Comparison of ENCODE assay signal across 14 cellular contexts in genomic region chr17:1414634-1415033, GRCh38. TPM values are rescaled to one million over a fixed set of nuclear protein-coding genes. Genes with fewer than 3 reads are reported as not detected.
A peak's percentile ranks its signal among the peaks of the same experiment; 100 is the strongest.
DNase-seq lines count a peak whose midpoint lies in the region; ATAC-seq and TF ChIP-seq lines count a peak whose summit lies in the region.
"Had no signal": no experiment of that assay in that cellular context is flagged by ENCODE, and none has a peak within 500 bp of the region (broad histone marks: within the 10 kb centered on the region; RNA-seq: fewer than 3 reads in every experiment).

No MANE protein-coding gene starts in this region.

- CTCF ChIA-PET in CD8-positive, alpha-beta T cell (lab: Charles Lee) = no interaction called here

- no peak for TF ChIP-seq CTCF in heart right ventricle (IDR thresholded peaks at IDR 0.05)
- no peak for TF ChIP-seq CTCF in chondrocyte (IDR thresholded peaks at IDR 0.05)
- no peak for TF ChIP-seq CTCF in neural progenitor cell (IDR thresholded peaks at IDR 0.05)
- TF ChIP-seq CTCF in CD8-positive, alpha-beta T cell (IDR thresholded peaks at IDR 0.05) = no peak
- TF ChIP-seq CTCF in CD14-positive monocyte (IDR thresholded peaks at IDR 0.05) = no peak

- H3K27me3 Mint-ChIP-seq in chondrocyte (ENCODE audit: low read depth) = no peaks in the 10 kb centered on the region
- H3K27me3 Mint-ChIP-seq in neural progenitor cell (ENCODE audit: insufficient read depth, low read depth) = no peaks in the 10 kb centered on the region
- H3K27me3 Mint-ChIP-seq in CD8-positive, alpha-beta T cell (ENCODE audit: low read depth) = no peaks in the 10 kb centered on the region
- peaks cover 2 to 3% (median 3%) of the 10 kb centered on the region in 3 donors for H3K27me3 Mint-ChIP-seq in CD14-positive monocyte (ENCODE audit: low read depth in 3 of 3)
- H3K27me3 Mint-ChIP-seq: CD8-positive, alpha-beta memory T cell had no signal

- H3K4me1 ChIP-seq in heart right ventricle (peaks cover 0 to 28% (median 25%) of the 10 kb centered on the region in 9 donors), neural progenitor cell (no peaks in the 10 kb centered on the region)
- no peaks in the 10 kb centered on the region for H3K4me1 ChIP-seq in CD8-positive, alpha-beta T cell (ENCODE audit: insufficient read depth, low read length)
- H3K4me1 ChIP-seq: BE2C had no signal

- POLR2A ChIA-PET in CD8-positive, alpha-beta T cell (lab: Charles Lee) = no interaction called here

- no peak overlapping the region for H3K4me2 ChIP-seq in neural progenitor cell
- H3K4me2 ChIP-seq: PC-9 had no signal

- H3K9me3 Mint-ChIP-seq in chondrocyte (ENCODE audit: low read depth) = no peaks in the 10 kb centered on the region
- no peaks in the 10 kb centered on the region for H3K9me3 Mint-ChIP-seq in neural progenitor cell
- no peaks in the 10 kb centered on the region for H3K9me3 Mint-ChIP-seq in CD8-positive, alpha-beta T cell
- peaks cover 0 to 9% (median 0%) of the 10 kb centered on the region in 7 donors for H3K9me3 Mint-ChIP-seq in CD14-positive monocyte
- H3K9me3 Mint-ChIP-seq: CD8-positive, alpha-beta memory T cell had no signal

- no peak for DNase-seq in heart right ventricle
- no peak for DNase-seq in Right ventricle myocardium inferior (ENCODE audit: missing footprints)
- DNase-seq in chondrocyte (ENCODE audit: low spot score) = peak; percentile 50
- no peak for DNase-seq in neural progenitor cell (ENCODE audit: low spot score)
- no peak for DNase-seq in CD8-positive, alpha-beta T cell
- no peak for DNase-seq in CD14-positive monocyte (ENCODE audit: low spot score)
- DNase-seq: BE2C; CD8-positive, alpha-beta memory T cell; GOT3; KG1; NCI-H1092; PC-9; SHP77 treated with DMSO at 0.1 percent for 48 hours had no signal

- H3K27ac Mint-ChIP-seq in chondrocyte (ENCODE audit: unreplicated experiment) (no peak overlapping the region), neural progenitor cell (peak overlapping the region; percentile 65), CD14-positive monocyte (no peak overlapping the region)
- H3K27ac Mint-ChIP-seq in CD8-positive, alpha-beta T cell = no peak overlapping the region

- peak in 4 of 8 donors; percentile 9 to 24 (median 18) for ATAC-seq in heart right ventricle
- no peak for ATAC-seq in Right ventricle myocardium inferior
- no peak for ATAC-seq in CD8-positive, alpha-beta T cell
- no peak for ATAC-seq in HG03025 (IDR thresholded peaks at IDR 0.05; ENCODE audit: low FRiP score, unreplicated experiment)

- no peaks in the 10 kb centered on the region for H4K20me1 ChIP-seq in neural progenitor cell (ENCODE audit: low read depth)

- H3K36me3 ChIP-seq in heart right ventricle (peaks cover 0 to 29% (median 1%) of the 10 kb centered on the region in 9 donors), neural progenitor cell (no peaks in the 10 kb centered on the region)
- H3K36me3 ChIP-seq in CD8-positive, alpha-beta T cell (ENCODE audit: insufficient read depth, low read length) = no peaks in the 10 kb centered on the region
- H3K36me3 ChIP-seq: BE2C had no signal

- WGBS in heart right ventricle, 2 donors = 69 to 71% methylated on average over 10 of the region's 10 CpGs

- no peaks in the 10 kb centered on the region for H3K27me3 ChIP-seq in heart right ventricle
- H3K27me3 ChIP-seq in neural progenitor cell = no peaks in the 10 kb centered on the region
- no peaks in the 10 kb centered on the region for H3K27me3 ChIP-seq in CD8-positive, alpha-beta T cell (ENCODE audit: insufficient read depth, low read length)
- H3K27me3 ChIP-seq: BE2C had no signal

- intact Hi-C loops in heart right ventricle (cut with DNase I) (loop anchor here in 1 of 10 donors (5.0 kb wide), 1 partner anchor 108 kb away; no protein-coding TSS in a partner anchor), Right ventricle myocardium inferior (cut with DNase I) (loop anchor here (5.0 kb wide), 1 partner anchor 38 kb away; no protein-coding TSS in a partner anchor), CD14-positive monocyte (cut with micrococcal nuclease) (no loop called here)
- intact Hi-C loops in CD8-positive, alpha-beta T cell (cut with DNase I, micrococcal nuclease) = no loop called here

- peaks cover 0 to 9% (median 0%) of the 10 kb centered on the region in 11 donors for H3K9me3 ChIP-seq in heart right ventricle
- no peaks in the 10 kb centered on the region for H3K9me3 ChIP-seq in neural progenitor cell (ENCODE audit: low read depth)
- no peaks in the 10 kb centered on the region for H3K9me3 ChIP-seq in CD8-positive, alpha-beta T cell (ENCODE audit: low read length)
- H3K9me3 ChIP-seq: BE2C had no signal

- H3K4me3 Mint-ChIP-seq in chondrocyte (ENCODE audit: unreplicated experiment) (no peak overlapping the region), neural progenitor cell (no peak overlapping the region), CD14-positive monocyte (no peak overlapping the region)
- H3K4me3 Mint-ChIP-seq in CD8-positive, alpha-beta T cell = no peak overlapping the region
- H3K4me3 Mint-ChIP-seq: CD8-positive, alpha-beta memory T cell had no signal

- H3K4me3 ChIP-seq in heart right ventricle = no peak overlapping the region
- no peak overlapping the region for H3K4me3 ChIP-seq in neural progenitor cell
- H3K4me3 ChIP-seq in CD8-positive, alpha-beta T cell (ENCODE audit: low read depth, low read length) = no peak overlapping the region
- H3K4me3 ChIP-seq: PC-9 had no signal

- H3K9ac ChIP-seq in neural progenitor cell = no peak overlapping the region

- H3K4me1 Mint-ChIP-seq in chondrocyte (ENCODE audit: low read depth) = peaks cover 20% of the 10 kb centered on the region
- no peaks in the 10 kb centered on the region for H3K4me1 Mint-ChIP-seq in neural progenitor cell
- H3K4me1 Mint-ChIP-seq in CD8-positive, alpha-beta T cell (ENCODE audit: low read depth) = no peaks in the 10 kb centered on the region
- no peaks in the 10 kb centered on the region for H3K4me1 Mint-ChIP-seq in CD14-positive monocyte

- H3K36me3 Mint-ChIP-seq in chondrocyte (ENCODE audit: low read depth) (peaks cover 8% of the 10 kb centered on the region), neural progenitor cell (peaks cover 3% of the 10 kb centered on the region), CD14-positive monocyte (peaks cover 5 to 28% of the 10 kb centered on the region in 2 donors)
- peaks cover 5% of the 10 kb centered on the region for H3K36me3 Mint-ChIP-seq in CD8-positive, alpha-beta T cell

- H3K79me2 ChIP-seq in neural progenitor cell (ENCODE audit: low read depth) = no peaks in the 10 kb centered on the region

- peaks cover 8% of the 10 kb centered on the region for H3F3A ChIP-seq in neural progenitor cell (ENCODE audit: low read depth)

- H3K27ac ChIP-seq in heart right ventricle (peak overlapping the region in 6 of 10 donors; percentile 2 to 60 (median 35)), neural progenitor cell (no peak overlapping the region)
- no peak overlapping the region for H3K27ac ChIP-seq in CD8-positive, alpha-beta T cell (ENCODE audit: low read depth, low read length)
- H3K27ac ChIP-seq: PC-9 had no signal

- no peak overlapping the region for H2AFZ ChIP-seq in neural progenitor cell (replicated peaks)
- H2AFZ ChIP-seq: PC-9 had no signal

RNA-seq across cellular contexts. Expression of gene YWHAE, which starts 14.6 kb away (rescaled TPM):
- total RNA-seq in heart right ventricle (100 to 1,000 TPM; 600 to 791 (median 620) TPM), Right ventricle myocardium inferior (640 TPM), chondrocyte (362 to 407 TPM (median 372 TPM) in 3 replicates), neural progenitor cell (ENCODE audit: low replicate concordance) (1,602 and 2,181 TPM in 2 replicates)
- polyA plus RNA-seq in heart right ventricle (100 to 1,000 TPM; 478 to 505 TPM), CD14-positive monocyte (100 to 1,000 TPM; 168 to 185 TPM)
- 100 to 1,000 TPM; 125 to 134 TPM for total RNA-seq in CD8-positive, alpha-beta T cell

RNA-seq across cellular contexts. Expression of gene CRK, which starts 41.4 kb away (rescaled TPM):
- total RNA-seq in heart right ventricle (10 to 100 TPM; 30.4 to 47.5 (median 37.9) TPM), Right ventricle myocardium inferior (43.9 TPM), chondrocyte (65.8 to 70.4 TPM (median 70.4 TPM) in 3 replicates), neural progenitor cell (ENCODE audit: low replicate concordance) (52.2 and 59.6 TPM in 2 replicates)
- polyA plus RNA-seq in heart right ventricle (10 to 100 TPM; 22.2 to 29.4 TPM), CD14-positive monocyte (10 to 100 TPM; 22.3 to 28.0 TPM)
- total RNA-seq in CD8-positive, alpha-beta T cell = 10 to 100 TPM; 15.4 to 15.9 TPM

Comparison
In these comparisons a context has a peak if more than half of its experiments do, and no peak if none do; other contexts are left out.
1. H3K27ac ChIP-seq: peak in heart right ventricle (6 of 10); none in neural progenitor cell (single experiment) and CD8-positive, alpha-beta T cell (single experiment).